8 cellular contexts compared by ENCODE assay signal in the genomic region with DNA sequence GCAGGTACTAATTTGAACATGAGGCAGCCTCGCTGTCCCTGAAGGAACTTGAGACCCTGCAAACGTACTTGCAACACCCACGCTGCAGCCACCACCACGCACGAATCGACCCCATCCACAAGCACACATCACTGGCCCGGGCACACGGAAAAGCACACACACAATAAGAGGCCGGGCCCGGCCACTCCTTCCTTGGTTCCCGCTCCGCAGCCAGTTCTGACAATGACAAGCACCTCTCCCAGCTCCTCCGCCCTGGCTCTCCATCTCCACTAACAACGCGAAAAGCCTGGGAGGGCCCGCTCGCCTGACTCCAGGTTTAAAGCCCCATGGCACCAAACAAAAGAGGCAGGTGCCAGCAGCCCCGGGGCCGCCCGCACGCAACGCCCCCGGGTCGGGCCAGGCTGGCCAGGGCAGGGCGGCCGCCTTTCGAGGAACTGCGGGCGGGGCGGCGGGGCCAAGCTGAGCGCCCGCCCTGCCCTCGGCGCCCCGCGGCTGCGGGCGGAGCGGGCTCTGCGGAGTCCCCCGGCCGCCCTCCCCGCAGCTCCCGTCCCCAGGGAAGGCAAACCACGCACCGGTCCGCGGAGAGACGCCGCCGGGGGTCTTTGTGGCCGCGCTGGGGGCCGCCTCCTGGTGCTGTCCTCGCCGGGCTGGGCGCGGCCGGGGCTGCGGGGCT. TPM values are rescaled to one million over a fixed set of nuclear protein-coding genes. Genes with fewer than 3 reads are reported as not detected.
DNase-seq lines count a peak whose midpoint lies in the region; ATAC-seq lines count a peak whose summit lies in the region.

No MANE protein-coding gene starts in this region.

- H3K36me3 ChIP-seq in ACC112 (ENCODE audit: insufficient read depth, low read length), result no peaks in the 10 kb centered on the region

- peaks cover 9% of the 10 kb centered on the region; the same call in 1 of the 2 replicates for H3K27me3 ChIP-seq in ACC112 (ENCODE audit: insufficient read depth, low read length)

- peaks cover 14% of the 10 kb centered on the region for H3K4me1 ChIP-seq in ACC112 (ENCODE audit: control insufficient read depth, insufficient read depth, low read length, unreplicated experiment)

- H2AFZ ChIP-seq in ACC112 (ENCODE audit: low read length, unreplicated experiment), result peak overlapping the region; percentile 75

- peak overlapping the region; percentile 82 for H3K4me3 ChIP-seq in ACC112 (ENCODE audit: low read depth, low read length)

- DNase-seq in NCI-H146 treated with DMSO at 0.1 percent for 48 hours (lab: John Stamatoyannopoulos, UW; ENCODE audit: unreplicated experiment) (peak; percentile 48), ecto neural progenitor cell (ENCODE audit: low spot score) (peak; percentile 70), myocyte (ENCODE audit: low read depth) (peak; percentile 67), inferior parietal cortex (ENCODE audit: extremely low spot score) (no peak), GM19240 (ENCODE audit: insufficient read length, low spot score) (no peak)
- DNase-seq in activated CD8-positive, alpha-beta memory T cell treated with anti-CD3 and anti-CD28 coated beads, Interleukin-2, amount 50 U/mL, for 4 hours, result no peak

- no peak overlapping the region for H3K27ac ChIP-seq in ACC112 (ENCODE audit: low read depth, low read length)

- ATAC-seq in GM21786 (IDR thresholded peaks at IDR 0.05; ENCODE audit: unreplicated experiment), result no peak

- no peaks in the 10 kb centered on the region for H3K79me2 ChIP-seq in ACC112 (ENCODE audit: control insufficient read depth, insufficient read depth, low read length, unreplicated experiment)

RNA-seq across cellular contexts. Expression of a gene that starts 0.5 kb away (rescaled TPM):
- total RNA-seq in myocyte, result 210 and 261 TPM in 2 replicates
- polyA plus RNA-seq in myocyte (2012), result 56.6 TPM

Comparison
In these comparisons a context has a peak if more than half of its experiments do, and no peak if none do; other contexts are left out.
1. DNase-seq: peak in NCI-H146 treated with DMSO at 0.1 percent for 48 hours (single experiment), ecto neural progenitor cell (single experiment) and myocyte (single experiment); none in inferior parietal cortex (single experiment), GM19240 (single experiment) and activated CD8-positive, alpha-beta memory T cell treated with anti-CD3 and anti-CD28 coated beads, Interleukin-2, amount 50 U/mL, for 4 hours (single experiment).